14 cellular contexts compared by ENCODE assay signal in genomic region chr11:9774591-9775392, GRCh38.
DNase-seq lines count a peak whose midpoint lies in the region; ATAC-seq, FAIRE-seq and TF ChIP-seq lines count a peak whose summit lies in the region.
"Had no signal": no experiment of that assay in that cellular context is flagged by ENCODE, and none has a peak within 500 bp of the region (broad histone marks: within the 10 kb centered on the region; RNA-seq: fewer than 3 reads in every experiment).

No MANE protein-coding gene starts in this region.

- TF ChIP-seq CTCF in HEK293 (tag by site-specific recombination; IDR thresholded peaks at IDR 0.05) (no peak), K562 (IDR thresholded peaks at IDR 0.05 in 2 of 3, conservative IDR thresholded peaks at IDR 0.05 in 1 of 3; ENCODE audit: insufficient read depth in 2 of 3, low read depth in 1 of 3, low read length in 3 of 3) (no peak), left ventricle myocardium inferior (IDR thresholded peaks at IDR 0.05; ENCODE audit: borderline replicate concordance) (no peak), WERI-Rb-1 (IDR thresholded peaks at IDR 0.05; ENCODE audit: low read depth, low read length) (no peak)

- POLR2A ChIA-PET in HEK293 (lab: Yijun Ruan, JAX) = interaction anchor here (0.6 kb wide), 1 partner anchor 48 kb away, joined by 4 read pairs; no protein-coding TSS in a partner anchor
- POLR2A ChIA-PET in K562 (lab: Yijun Ruan, JAX) = interaction anchor here (1.3 kb wide), 1 partner anchor 10 kb away, joined by 3 read pairs; no protein-coding TSS in a partner anchor

- H3K9me3 ChIP-seq in HEK293 (ENCODE audit: control insufficient read depth, insufficient read depth, low read depth, low read length) (no peaks in the 10 kb centered on the region), K562 (replicated peaks; ENCODE audit: control insufficient read depth, insufficient read depth, low read depth, low read length) (no peaks in the 10 kb centered on the region), left ventricle myocardium inferior (replicated peaks) (no peaks in the 10 kb centered on the region), stomach smooth muscle (ENCODE audit: control insufficient read depth in 2 of 2, low read length in 2 of 2) (no peaks in the 10 kb centered on the region), WERI-Rb-1 (ENCODE audit: severe bottlenecking) (no peaks in the 10 kb centered on the region)

- H3K79me2 ChIP-seq in K562 (ENCODE audit: control insufficient read depth, insufficient read depth, low read length) = no peaks in the 10 kb centered on the region

- CTCF ChIA-PET in HEK293 (lab: Yijun Ruan, JAX) = interaction anchor here (1.6 kb wide), 1 partner anchor 16 kb away, joined by 4 read pairs; no protein-coding TSS in a partner anchor
- CTCF ChIA-PET in K562 (lab: Yijun Ruan, JAX; ENCODE audit: low intra/inter-chr PET ratio) = no interaction called here

- DNase-seq in K562 (ENCODE audit: extremely low read depth in 1 of 4, low spot score in 3 of 4) (no peak), left ventricle myocardium inferior (no peak), WERI-Rb-1 (no peak), DMS 273 (lab: John Stamatoyannopoulos, UW; ENCODE audit: unreplicated experiment) (no peak)
- DNase-seq in stimulated activated naive CD8-positive, alpha-beta T cell treated with anti-CD3 and anti-CD28 coated beads, Interleukin-15, amount 100 ng/mL, for 72 hours = no peak
- DNase-seq: activated CD4-positive, alpha-beta T cell treated with anti-CD3 and anti-CD28 coated beads for 48 hours; activated naive CD4-positive, alpha-beta T cell treated with anti-CD3 and anti-CD28 coated beads, Interleukin-2, amount 10 ng/mL, durations not matched to agents 7 days and 5 days; NCI-H2029; stimulated activated naive CD8-positive, alpha-beta T cell treated with anti-CD3 and anti-CD28 coated beads, Interleukin-15, Interleukin-2, amounts not matched to agents 100 U/mL and 50 U/mL, for 24 hours had no signal

- no peak overlapping the region for H3K27ac ChIP-seq in HEK293 (ENCODE audit: extremely low read depth, low read depth, low read length)
- no peak overlapping the region for H3K27ac ChIP-seq in K562 (ENCODE audit: extremely low read depth, low read depth, low read length)
- H3K27ac ChIP-seq in left ventricle myocardium inferior (replicated peaks) = peak overlapping the region; percentile 43
- peak overlapping the region; percentile 18 for H3K27ac ChIP-seq in stomach smooth muscle (ENCODE audit: low read length)
- H3K27ac ChIP-seq in WERI-Rb-1 = no peak overlapping the region
- H3K27ac ChIP-seq: RWPE1 had no signal

- no peak for TF ChIP-seq RAD21 in K562 (CRISPR knock-in tag; conservative IDR thresholded peaks at IDR 0.05 in 1 of 2, IDR thresholded peaks at IDR 0.05 in 1 of 2)

- no peaks in the 10 kb centered on the region; the same call in 1 of the 2 replicates for H4K20me1 ChIP-seq in K562 (replicated peaks; ENCODE audit: control insufficient read depth, insufficient read depth, low read length)

- WGBS in K562 (ENCODE audit: insufficient coverage, low coverage, missing lambda C conversion rate) = 11% methylated on average over 6 of the region's 6 CpGs

- no peak overlapping the region for H2AFZ ChIP-seq in K562 (ENCODE audit: low read depth, low read length)

- ATAC-seq in K562 (no peak), HG03342 (IDR thresholded peaks at IDR 0.05; ENCODE audit: unreplicated experiment) (no peak)
- no peak for ATAC-seq in stimulated activated naive CD8-positive, alpha-beta T cell treated with anti-CD3 and anti-CD28 coated beads, Interleukin-15, amount 100 ng/mL, for 72 hours
- ATAC-seq: stimulated activated naive CD8-positive, alpha-beta T cell treated with anti-CD3 and anti-CD28 coated beads, Interleukin-15, Interleukin-2, amounts not matched to agents 100 U/mL and 50 U/mL, for 24 hours had no signal

- no peak overlapping the region for H3K4me2 ChIP-seq in K562 (ENCODE audit: insufficient read depth, low read length)

- no peak overlapping the region for H3K4me3 ChIP-seq in HEK293 (ENCODE audit: low read depth, low read length)
- H3K4me3 ChIP-seq in K562 = no peak overlapping the region
- no peak overlapping the region for H3K4me3 ChIP-seq in left ventricle myocardium inferior
- no peak overlapping the region for H3K4me3 ChIP-seq in stomach smooth muscle (ENCODE audit: low read length in 2 of 2)
- H3K4me3 ChIP-seq in WERI-Rb-1 (ENCODE audit: low read depth, low read length) = no peak overlapping the region

- TF ChIP-seq EP300 in K562 (IDR thresholded peaks at IDR 0.05; ENCODE audit: low read length) = no peak

- H3K36me3 ChIP-seq in HEK293 (ENCODE audit: control insufficient read depth in 2 of 2, insufficient read depth in 1 of 2, low read length in 2 of 2) (peaks cover 0 to 17% of the 10 kb centered on the region in 2 experiments; a peak in 1 of 3 replicates), K562 (ENCODE audit: control insufficient read depth, insufficient read depth, low read length) (no peaks in the 10 kb centered on the region), left ventricle myocardium inferior (peaks cover 16% of the 10 kb centered on the region), stomach smooth muscle (ENCODE audit: control insufficient read depth in 2 of 2, insufficient read depth in 2 of 2, low read length in 2 of 2) (peaks cover 0 to 9% of the 10 kb centered on the region in 2 donors), WERI-Rb-1 (peaks cover 7% of the 10 kb centered on the region)

- no TSS peak for BruUV-seq in K562 (replicated peaks; lab: Mats Ljungman, UMichigan)

- intact Hi-C loops in K562 (cut with micrococcal nuclease) = no loop called here
- intact Hi-C loops in left ventricle myocardium inferior (cut with micrococcal nuclease) = no loop called here

- no peaks in the 10 kb centered on the region for H3K9me1 ChIP-seq in K562 (ENCODE audit: control insufficient read depth, insufficient read depth, low read length)

- TF ChIP-seq POLR2A in K562 (conservative IDR thresholded peaks at IDR 0.05) = no peak

- H3K4me3 Mint-ChIP-seq in stimulated activated naive CD8-positive, alpha-beta T cell treated with anti-CD3 and anti-CD28 coated beads, Interleukin-15, amount 100 ng/mL, for 72 hours = no peak overlapping the region
- H3K4me3 Mint-ChIP-seq: activated naive CD4-positive, alpha-beta T cell treated with anti-CD3 and anti-CD28 coated beads, Interleukin-2, amount 10 ng/mL, durations not matched to agents 7 days and 5 days; memory B cell had no signal

- H3K4me1 ChIP-seq in HEK293 (ENCODE audit: control insufficient read depth, insufficient read depth, low read length) (no peaks in the 10 kb centered on the region), K562 (replicated peaks in 1 of 2; ENCODE audit: control insufficient read depth in 2 of 2, insufficient read depth in 2 of 2, low read length in 2 of 2) (no peaks in the 10 kb centered on the region), left ventricle myocardium inferior (peaks cover 31% of the 10 kb centered on the region), stomach smooth muscle (ENCODE audit: control insufficient read depth, insufficient read depth, low read length) (peaks cover 8% of the 10 kb centered on the region)

- peaks cover 0 to under 1% of the 10 kb centered on the region in 2 experiments; a peak in 2 of 5 replicates for H3K27me3 ChIP-seq in K562 (ENCODE audit: control insufficient read depth in 2 of 2, insufficient read depth in 2 of 2, low read length in 2 of 2)
- no peaks in the 10 kb centered on the region for H3K27me3 ChIP-seq in left ventricle myocardium inferior (ENCODE audit: low read depth)
- no peaks in the 10 kb centered on the region for H3K27me3 ChIP-seq in stomach smooth muscle (ENCODE audit: control insufficient read depth in 1 of 2, insufficient read depth in 2 of 2, low read length in 2 of 2)
- H3K27me3 ChIP-seq in WERI-Rb-1 (ENCODE audit: insufficient read depth, low read depth, severe bottlenecking) = no peaks in the 10 kb centered on the region

- in situ Hi-C loops in K562 (cut with MboI) = no loop called here

- H3K27ac Mint-ChIP-seq in stimulated activated naive CD8-positive, alpha-beta T cell treated with anti-CD3 and anti-CD28 coated beads, Interleukin-15, amount 100 ng/mL, for 72 hours = no peak overlapping the region
- H3K27ac Mint-ChIP-seq: activated naive CD4-positive, alpha-beta T cell treated with anti-CD3 and anti-CD28 coated beads, Interleukin-2, amount 10 ng/mL, durations not matched to agents 7 days and 5 days; memory B cell had no signal

- no peak for FAIRE-seq in K562 (lab: Jason Lieb, UNC)

- no peaks in the 10 kb centered on the region for H3K9me3 Mint-ChIP-seq in stimulated activated naive CD8-positive, alpha-beta T cell treated with anti-CD3 and anti-CD28 coated beads, Interleukin-15, amount 100 ng/mL, for 72 hours
- H3K9me3 Mint-ChIP-seq: activated naive CD4-positive, alpha-beta T cell treated with anti-CD3 and anti-CD28 coated beads, Interleukin-2, amount 10 ng/mL, durations not matched to agents 7 days and 5 days; memory B cell had no signal

- H3K27me3 Mint-ChIP-seq in stimulated activated naive CD8-positive, alpha-beta T cell treated with anti-CD3 and anti-CD28 coated beads, Interleukin-15, amount 100 ng/mL, for 72 hours = no peaks in the 10 kb centered on the region
- H3K27me3 Mint-ChIP-seq: activated naive CD4-positive, alpha-beta T cell treated with anti-CD3 and anti-CD28 coated beads, Interleukin-2, amount 10 ng/mL, durations not matched to agents 7 days and 5 days; memory B cell had no signal

- H3K4me1 Mint-ChIP-seq in stimulated activated naive CD8-positive, alpha-beta T cell treated with anti-CD3 and anti-CD28 coated beads, Interleukin-15, amount 100 ng/mL, for 72 hours = peaks cover 7% of the 10 kb centered on the region
- H3K4me1 Mint-ChIP-seq: activated naive CD4-positive, alpha-beta T cell treated with anti-CD3 and anti-CD28 coated beads, Interleukin-2, amount 10 ng/mL, durations not matched to agents 7 days and 5 days had no signal

- H3K9ac ChIP-seq in K562 (ENCODE audit: insufficient read depth in 1 of 2, low read depth in 2 of 2, low read length in 2 of 2) (no peak overlapping the region), stomach smooth muscle (ENCODE audit: low read length in 2 of 2) (no peak overlapping the region)

TF ChIP-seq in HEK293, 187 proteins besides CTCF, POLR2A, EP300 and RAD21 (continues in another document):
- TF ChIP-seq ZNF138 (tag by site-specific recombination; IDR thresholded peaks at IDR 0.05; ENCODE audit: borderline replicate concordance) (no peak), ZNF677 (tag by site-specific recombination; IDR thresholded peaks at IDR 0.05) (no peak)

TF ChIP-seq in K562, 482 proteins besides CTCF, POLR2A, EP300 and RAD21 (continues in another document):
- peak; percentile 51 to 67; a peak in 3 of 4 replicates for TF ChIP-seq KDM1A (IDR thresholded peaks at IDR 0.05)
- TF ChIP-seq E2F6 (IDR thresholded peaks at IDR 0.05; ENCODE audit: borderline replicate concordance in 1 of 2, extremely low read depth in 1 of 2, insufficient read depth in 1 of 2, insufficient read length in 1 of 2, low read depth in 1 of 2, low read length in 1 of 2, poor library complexity in 1 of 2, severe bottlenecking in 1 of 2) = no peak

Comparison
In these comparisons a context has a peak if more than half of its experiments do, and no peak if none do; other contexts are left out.
1. H3K27ac ChIP-seq: peak in left ventricle myocardium inferior (single experiment) and stomach smooth muscle (single experiment); none in HEK293 (single experiment), K562 (single experiment) and WERI-Rb-1 (single experiment).
2. Of the 44 proteins assayed by ChIP-seq in both K562 and HEK293: peak only in K562: none; only in HEK293: ZBTB17; in both: none; in neither: 43.